Comparison of ENCODE assay signal across 16 cellular contexts in the genomic region with DNA sequence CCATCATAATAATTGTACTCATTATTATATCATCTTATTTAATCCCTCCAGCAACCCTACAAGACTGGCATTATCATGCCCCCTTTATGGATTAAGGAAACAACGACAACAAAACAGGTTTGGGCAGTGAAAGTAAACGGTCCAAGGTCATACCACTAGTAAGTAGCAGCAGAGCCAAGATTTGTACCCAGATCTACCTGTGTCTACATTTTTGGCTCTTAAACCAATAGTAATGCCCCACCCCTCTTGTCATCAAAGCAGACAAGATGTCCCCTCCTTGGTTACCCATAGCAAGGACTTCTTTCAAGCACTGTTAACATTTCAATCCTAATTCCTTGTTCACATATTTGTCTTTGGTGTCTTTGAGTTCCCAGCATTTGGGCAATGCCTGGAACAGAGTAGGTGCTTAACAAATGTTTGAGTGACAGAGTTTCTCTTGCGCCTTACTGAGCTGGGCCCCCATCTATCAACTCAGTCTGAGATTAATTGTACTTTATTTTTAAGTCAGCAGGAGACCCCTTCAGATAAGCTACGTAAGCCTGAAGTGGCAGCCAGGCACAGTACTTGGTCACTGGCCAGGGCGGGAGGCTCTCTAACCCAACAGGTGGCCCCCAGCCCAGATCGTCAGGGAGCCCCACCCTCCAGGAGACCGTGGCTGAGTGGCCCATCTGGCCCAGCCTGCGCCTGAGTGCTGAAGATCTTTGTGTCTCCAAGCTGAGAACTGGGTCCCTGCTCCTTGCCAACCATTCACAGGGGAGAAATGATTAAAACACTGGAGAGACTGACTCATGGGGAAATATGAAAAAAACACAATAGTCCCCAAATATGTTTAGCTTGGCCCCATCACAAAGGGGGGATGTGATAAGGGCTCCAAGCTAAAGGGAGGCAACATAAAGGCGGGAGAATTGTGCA.
DNase-seq lines count a peak whose midpoint lies in the region; FAIRE-seq and TF ChIP-seq lines count a peak whose summit lies in the region.
"Had no signal": no experiment of that assay in that cellular context is flagged by ENCODE, and none has a peak within 500 bp of the region (broad histone marks: within the 10 kb centered on the region; RNA-seq: fewer than 3 reads in every experiment).

No MANE protein-coding gene starts in this region.

- peak; percentile 13 for DNase-seq in D341Med (ENCODE audit: low spot score)
- DNase-seq in NCI-H446 treated with DMSO at 0.1 percent for 48 hours (lab: John Stamatoyannopoulos, UW) = peak; percentile 78
- peak; percentile 3 for DNase-seq in fibroblast of peridontal ligament (ENCODE audit: extremely low read depth)
- peak; percentile 90 for DNase-seq in osteoblast (ENCODE audit: insufficient read length, low spot score, missing footprints)
- no peak for DNase-seq in neuronal stem cell (ENCODE audit: low spot score)
- DNase-seq in hippocampal formation (lab: John Stamatoyannopoulos, UW) = no peak
- DNase-seq in stimulated activated CD4-positive, alpha-beta T cell treated with anti-CD3 and anti-CD28 coated beads, Interleukin-1b, Interleukin-23, amount 100 ng/mL, for 48 hours = no peak
- no peak for DNase-seq in small intestine
- DNase-seq: activated naive CD4-positive, alpha-beta T cell treated with anti-CD3 and anti-CD28 coated beads for 36 hours; mucosa of descending colon; NCI-H1417 treated with DMSO at 0.1 percent for 48 hours; NCI-H82; retina; stimulated activated CD4-positive, alpha-beta T cell treated with anti-CD3 and anti-CD28 coated beads, Interleukin-4, amount 100 ng/mL, for 4 hours; stimulated activated naive B cell treated with anti-CD40 and anti-IgM and Interleukin-4, amounts not matched to agents 10 μg/mL and 1 μg/mL and 100 μg/mL, for 72 hours had no signal

- H3K27ac ChIP-seq in osteoblast (ENCODE audit: low read depth, low read length) (no peak overlapping the region), neuronal stem cell (replicated peaks; ENCODE audit: low read length) (no peak overlapping the region), small intestine (ENCODE audit: low read depth in 1 of 2, low read length in 1 of 2) (no peak overlapping the region)
- H3K27ac ChIP-seq: C4-2B had no signal

- no peaks in the 10 kb centered on the region for H3K79me2 ChIP-seq in osteoblast (ENCODE audit: insufficient read depth, low read length)

- H3K9ac ChIP-seq in neuronal stem cell (ENCODE audit: low read depth, low read length, poor library complexity) = no peak overlapping the region

- no peak overlapping the region for H2AFZ ChIP-seq in osteoblast (ENCODE audit: low read length)
- no peak overlapping the region for H2AFZ ChIP-seq in neuronal stem cell (ENCODE audit: low read length)

- WGBS in neuronal stem cell (ENCODE audit: extremely low coverage in 2 of 2, insufficient read length in 2 of 2, insufficient replicate concordance in 1 of 2), 2 donors = no CpG with 5 or more reads among the region's 9 CpGs
- 57 to 65% (median 58%) methylated on average over 9 of the region's 9 CpGs for WGBS in small intestine, 3 donors

- H3K4me2 ChIP-seq in osteoblast (ENCODE audit: insufficient read depth, low read length) = peak overlapping the region; percentile 60
- no peak overlapping the region for H3K4me2 ChIP-seq in neuronal stem cell (ENCODE audit: insufficient read depth, low read length, poor library complexity, severe bottlenecking)

- no peak overlapping the region for H3K14ac ChIP-seq in neuronal stem cell (ENCODE audit: low read length)

- TF ChIP-seq CTCF in osteoblast (IDR thresholded peaks at IDR 0.05; ENCODE audit: extremely low read depth, low read depth, low read length) = no peak

- H3K4me3 ChIP-seq in osteoblast (ENCODE audit: insufficient read depth, low read length) (peak overlapping the region; percentile 13), neuronal stem cell (ENCODE audit: low read length in 2 of 2) (no peak overlapping the region), small intestine (ENCODE audit: low read depth in 1 of 2, low read length in 2 of 2) (no peak overlapping the region)
- H3K4me3 ChIP-seq: mucosa of descending colon had no signal

- no peak overlapping the region for H2BK120ac ChIP-seq in neuronal stem cell (ENCODE audit: low read depth, low read length)

- H3K9me3 ChIP-seq in osteoblast (ENCODE audit: low read depth, low read length) = no peaks in the 10 kb centered on the region
- peaks cover 0 to 3% of the 10 kb centered on the region in 2 donors for H3K9me3 ChIP-seq in neuronal stem cell (replicated peaks in 1 of 2; ENCODE audit: control insufficient read depth in 2 of 2, insufficient read depth in 1 of 2, low read depth in 1 of 2, low read length in 2 of 2)
- H3K9me3 ChIP-seq in small intestine (ENCODE audit: control insufficient read depth, low read depth) = no peaks in the 10 kb centered on the region
- H3K9me3 ChIP-seq: mucosa of descending colon had no signal

- H3K79me1 ChIP-seq in neuronal stem cell (ENCODE audit: low read depth, low read length) = no peaks in the 10 kb centered on the region

- H3K18ac ChIP-seq in neuronal stem cell (ENCODE audit: low read length) = no peak overlapping the region

- no peak overlapping the region for H2AK5ac ChIP-seq in neuronal stem cell (ENCODE audit: low read depth, low read length)

- peaks cover 8% of the 10 kb centered on the region for H3K4me1 ChIP-seq in osteoblast (ENCODE audit: insufficient read depth, low read length)
- peaks cover 0 to 2% of the 10 kb centered on the region in 2 donors for H3K4me1 ChIP-seq in neuronal stem cell (ENCODE audit: control insufficient read depth in 2 of 2, insufficient read depth in 1 of 2, low read depth in 1 of 2, low read length in 2 of 2)
- H3K4me1 ChIP-seq in small intestine (ENCODE audit: control insufficient read depth in 2 of 2, insufficient read depth in 1 of 2, low read depth in 1 of 2, low read length in 1 of 2) = no peaks in the 10 kb centered on the region

- no peak overlapping the region for H3K4ac ChIP-seq in neuronal stem cell (ENCODE audit: low read length)

- H2BK12ac ChIP-seq in neuronal stem cell (ENCODE audit: low read length) = no peak overlapping the region

- FAIRE-seq in small intestine (lab: Jason Lieb, UNC) = no peak

- H3K36me3 ChIP-seq in osteoblast (ENCODE audit: insufficient read depth, low read length) (no peaks in the 10 kb centered on the region), neuronal stem cell (replicated peaks in 1 of 2; ENCODE audit: control insufficient read depth in 2 of 2, insufficient read depth in 2 of 2, low read length in 2 of 2) (no peaks in the 10 kb centered on the region), small intestine (ENCODE audit: control insufficient read depth in 2 of 2, insufficient read depth in 2 of 2, low read length in 2 of 2) (no peaks in the 10 kb centered on the region)

- H3K27me3 ChIP-seq in osteoblast (ENCODE audit: insufficient read depth, low read length) = peaks cover 16% of the 10 kb centered on the region
- H3K27me3 ChIP-seq in neuronal stem cell (ENCODE audit: control insufficient read depth in 3 of 3, insufficient read depth in 3 of 3, low read depth in 1 of 3, low read length in 3 of 3) = peaks cover 0 to 2% (median 0%) of the 10 kb centered on the region in 3 experiments
- no peaks in the 10 kb centered on the region for H3K27me3 ChIP-seq in small intestine (ENCODE audit: control insufficient read depth in 2 of 2, insufficient read depth in 2 of 2, low read length in 2 of 2)

- H4K91ac ChIP-seq in neuronal stem cell (ENCODE audit: low read depth, low read length, poor library complexity) = no peak overlapping the region

- no peaks in the 10 kb centered on the region for H4K20me1 ChIP-seq in osteoblast (ENCODE audit: insufficient read depth, low read length)

- no peak overlapping the region for H2BK5ac ChIP-seq in neuronal stem cell (ENCODE audit: low read length)

- H2BK15ac ChIP-seq in neuronal stem cell (ENCODE audit: low read length) = no peak overlapping the region

- H3K23ac ChIP-seq in neuronal stem cell (ENCODE audit: low read depth, low read length, poor library complexity) = no peak overlapping the region

- no peak overlapping the region for H4K8ac ChIP-seq in neuronal stem cell (ENCODE audit: low read depth, low read length)

Comparison
In these comparisons a context has a peak if more than half of its experiments do, and no peak if none do; other contexts are left out.
1. DNase-seq: peak in D341Med (single experiment), NCI-H446 treated with DMSO at 0.1 percent for 48 hours (single experiment), fibroblast of peridontal ligament (single experiment) and osteoblast (single experiment); none in neuronal stem cell (single experiment), hippocampal formation (0 of 2), stimulated activated CD4-positive, alpha-beta T cell treated with anti-CD3 and anti-CD28 coated beads, Interleukin-1b, Interleukin-23, amount 100 ng/mL, for 48 hours (single experiment) and small intestine (single experiment).